8 cellular contexts compared by ENCODE assay signal in the genomic region with DNA sequence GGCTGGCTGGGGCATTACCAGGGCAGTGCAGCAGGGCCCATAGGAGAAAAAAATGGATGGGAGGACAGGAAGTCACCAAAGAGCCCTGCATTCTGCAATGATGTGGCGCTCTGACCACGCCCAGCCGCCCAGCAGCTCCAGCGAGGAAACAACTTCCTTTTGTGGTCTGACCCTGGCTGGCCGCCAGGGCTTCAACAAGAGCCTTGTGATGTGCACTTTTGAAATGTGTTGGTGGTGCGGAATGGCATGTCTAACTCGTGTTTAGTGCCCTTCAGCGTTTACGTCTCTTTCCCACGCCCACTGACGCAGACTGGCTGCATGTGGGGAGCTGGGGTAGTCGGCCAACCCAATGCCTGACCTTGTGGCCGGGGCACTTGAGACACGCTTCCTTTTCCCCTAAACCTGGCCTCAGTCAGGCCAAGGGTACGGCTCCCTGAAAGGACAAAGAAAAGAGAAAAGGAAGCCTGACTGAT.
DNase-seq lines count a peak whose midpoint lies in the region; ATAC-seq and TF ChIP-seq lines count a peak whose summit lies in the region.

No MANE protein-coding gene starts in this region.

- TF ChIP-seq CTCF in AG04450 (IDR thresholded peaks at IDR 0.05; ENCODE audit: low read depth, low read length), result no peak
- no peak for TF ChIP-seq CTCF in PC-9 (conservative IDR thresholded peaks at IDR 0.05)
- TF ChIP-seq CTCF in tibial nerve (IDR thresholded peaks at IDR 0.05), result peak in 2 of 5 experiments; percentile 34 to 47

- H3F3A ChIP-seq in PC-9 (ENCODE audit: insufficient read depth, low read depth), result no peaks in the 10 kb centered on the region; the same call in 1 of the 2 replicates

- no peak overlapping the region for H4K12ac ChIP-seq in trophoblast cell (ENCODE audit: low read depth, low read length)

- H3K4me1 ChIP-seq in PC-9 (replicated peaks; ENCODE audit: insufficient read depth) (peaks cover 15% of the 10 kb centered on the region), trophoblast cell (ENCODE audit: control insufficient read depth in 1 of 2, insufficient read depth in 2 of 2, low read length in 2 of 2) (peaks cover 11 to 28% of the 10 kb centered on the region in 2 experiments), tibial nerve (peaks cover 0 to 47% (median 33%) of the 10 kb centered on the region in 4 donors)

- ATAC-seq in GM19025 (IDR thresholded peaks at IDR 0.05; ENCODE audit: low read depth, unreplicated experiment) (peak; percentile 85), HG03196 (IDR thresholded peaks at IDR 0.05; ENCODE audit: unreplicated experiment) (peak; percentile 83)

- no peaks in the 10 kb centered on the region for H4K20me1 ChIP-seq in PC-9 (ENCODE audit: insufficient read depth)

- H3K4ac ChIP-seq in trophoblast cell (ENCODE audit: low read depth, low read length), result no peak overlapping the region

- H3K9ac ChIP-seq in trophoblast cell (ENCODE audit: low read length), result no peak overlapping the region

- H2AFZ ChIP-seq in PC-9 (0 out of 2 replicates have a peak overlapping the region, but pooled peaks have one; percentile 54), trophoblast cell (ENCODE audit: insufficient read depth, low read length, poor library complexity) (no peak overlapping the region)

- DNase-seq in AG04450 (ENCODE audit: low read depth, low spot score) (peak; percentile 55), PC-9 (peak; percentile 92 to 98), activated T-helper 1 cell treated with Interleukin-2 at 50 U/mL for 16 hours (ENCODE audit: low read depth) (peak; percentile 79), fibroblast of the conjunctiva (ENCODE audit: low read depth) (peak; percentile 30), trophoblast cell (peak; percentile 88 to 90), tibial nerve (ENCODE audit: low spot score in 2 of 2) (peak; percentile 78 to 82)

- H3K4me2 ChIP-seq in PC-9 (peak overlapping the region; percentile 49), trophoblast cell (ENCODE audit: low read length) (no peak overlapping the region)

- H4K8ac ChIP-seq in trophoblast cell (ENCODE audit: low read depth, low read length), result no peak overlapping the region

- H3K79me2 ChIP-seq in PC-9 (ENCODE audit: low read depth), result no peaks in the 10 kb centered on the region
- no peaks in the 10 kb centered on the region for H3K79me2 ChIP-seq in trophoblast cell (ENCODE audit: control insufficient read depth, insufficient read depth, low read length, poor library complexity)

- no CpG with 5 or more reads among the region's 15 CpGs for WGBS in trophoblast cell (ENCODE audit: extremely low coverage, insufficient coverage, insufficient read length)
- WGBS in tibial nerve, 2 donors, result 31 to 38% methylated on average over 15 of the region's 15 CpGs

- CTCF ChIA-PET in AG04450 (lab: Charles Lee), result no interaction called here
- CTCF ChIA-PET in PC-9 (lab: Charles Lee), result interaction anchor here (0.9 kb wide), 1 partner anchor 146 kb away, joined by 4 read pairs; no protein-coding TSS in a partner anchor

- H3K27ac ChIP-seq in AG04450 (ENCODE audit: low read depth, low read length), result peak overlapping the region; percentile 11
- H3K27ac ChIP-seq in PC-9, result peak overlapping the region; percentile 79
- peak overlapping the region; percentile 12 for H3K27ac ChIP-seq in trophoblast cell (ENCODE audit: low read depth, low read length)
- H3K27ac ChIP-seq in tibial nerve, result peak overlapping the region; percentile 55 to 79 (median 65)

- H3K9me3 ChIP-seq in AG04450 (ENCODE audit: control insufficient read depth, insufficient read depth, low read length), result no peaks in the 10 kb centered on the region; the same call in 1 of the 2 replicates
- H3K9me3 ChIP-seq in PC-9 (ENCODE audit: insufficient read depth, low read depth), result no peaks in the 10 kb centered on the region
- H3K9me3 ChIP-seq in trophoblast cell (ENCODE audit: insufficient read depth, low read depth, low read length), result no peaks in the 10 kb centered on the region
- H3K9me3 ChIP-seq in tibial nerve, result no peaks in the 10 kb centered on the region

- peak overlapping the region; percentile 10 for H2BK120ac ChIP-seq in trophoblast cell (ENCODE audit: insufficient read depth, low read length, poor library complexity)

- no peak overlapping the region for H2BK12ac ChIP-seq in trophoblast cell (ENCODE audit: low read length)

- no TSS peak for BruUV-seq in PC-9 (replicated peaks; lab: Mats Ljungman, UMichigan)

- no peaks in the 10 kb centered on the region for H3K9me2 ChIP-seq in PC-9 (ENCODE audit: insufficient read depth)

- peaks cover 7% of the 10 kb centered on the region for H3K79me1 ChIP-seq in trophoblast cell (ENCODE audit: low read length)

- peak overlapping the region; percentile 57 for H3K18ac ChIP-seq in trophoblast cell (ENCODE audit: low read length)

- peak overlapping the region; percentile 6 for H2AK5ac ChIP-seq in trophoblast cell (ENCODE audit: low read length)

- H3K4me3 ChIP-seq in AG04450 (ENCODE audit: low read depth, low read length) (no peak overlapping the region), PC-9 (no peak overlapping the region; the same call in 1 of the 2 replicates), trophoblast cell (ENCODE audit: low read depth, low read length) (no peak overlapping the region), tibial nerve (no peak overlapping the region)

- H3K36me3 ChIP-seq in PC-9 (ENCODE audit: low read depth) (no peaks in the 10 kb centered on the region), trophoblast cell (ENCODE audit: control insufficient read depth in 1 of 2, insufficient read depth in 2 of 2, low read length in 2 of 2) (no peaks in the 10 kb centered on the region), tibial nerve (no peaks in the 10 kb centered on the region)

- POLR2A ChIA-PET in AG04450 (lab: Yijun Ruan, JAX), result interaction anchor here (0.6 to 1.3 kb wide), 2 partner anchors 82 to 641 kb away, joined by 3 to 6 read pairs; partner anchors contain the start of genes CTNNB1 and ZNF619
- POLR2A ChIA-PET in PC-9 (lab: Charles Lee; ENCODE audit: unreplicated experiment), result interaction anchor here (0.5 to 0.6 kb wide), 4 partner anchors 10 to 317 kb away, joined by 3 to 5 read pairs (median 3); no protein-coding TSS in a partner anchor

- peak overlapping the region; percentile 4 for H3K14ac ChIP-seq in trophoblast cell (ENCODE audit: low read length)

- intact Hi-C loops in PC-9 (cut with micrococcal nuclease; ENCODE audit: unreplicated experiment), result loop anchor here (1.0 to 5.0 kb wide), 2 partner anchors 80 to 146 kb away; partner anchors contain the start of gene CTNNB1

- H4K91ac ChIP-seq in trophoblast cell (ENCODE audit: low read depth, low read length), result peak overlapping the region; percentile 11

- peaks cover 3% of the 10 kb centered on the region for H3K27me3 ChIP-seq in AG04450 (ENCODE audit: control insufficient read depth, insufficient read depth, low read length)
- H3K27me3 ChIP-seq in PC-9 (ENCODE audit: insufficient read depth, low read depth), result no peaks in the 10 kb centered on the region
- H3K27me3 ChIP-seq in trophoblast cell (ENCODE audit: insufficient read depth, low read length), result no peaks in the 10 kb centered on the region
- no peaks in the 10 kb centered on the region for H3K27me3 ChIP-seq in tibial nerve

- no peak for TF ChIP-seq POLR2A in tibial nerve (IDR thresholded peaks at IDR 0.05)

- H3K23ac ChIP-seq in trophoblast cell (ENCODE audit: low read length), result no peak overlapping the region

- TF ChIP-seq EP300 in tibial nerve (IDR thresholded peaks at IDR 0.05), result peak; percentile 99

- H2BK5ac ChIP-seq in trophoblast cell (ENCODE audit: low read depth, low read length, poor library complexity), result no peak overlapping the region

Comparison
In these comparisons a context has a peak if more than half of its experiments do, and no peak if none do; other contexts are left out.
1. DNase-seq: peak in every context shown above with its lines; median percentile 95 in PC-9; 89 in trophoblast cell; 80 in tibial nerve; 79 in activated T-helper 1 cell treated with Interleukin-2 at 50 U/mL for 16 hours; 55 in AG04450; 30 in fibroblast of the conjunctiva.
2. H3K27ac ChIP-seq: peak in every context shown above with its lines; median percentile 79 in PC-9; 65 in tibial nerve; 12 in trophoblast cell; 11 in AG04450.